Comparison of ENCODE assay signal across 11 cellular contexts in genomic region chr15:61327019-61327631, GRCh38.
DNase-seq lines count a peak whose midpoint lies in the region; ATAC-seq, FAIRE-seq and TF ChIP-seq lines count a peak whose summit lies in the region.
"Had no signal": no experiment of that assay in that cellular context is flagged by ENCODE, and none has a peak within 500 bp of the region (broad histone marks: within the 10 kb centered on the region; RNA-seq: fewer than 3 reads in every experiment).

No MANE protein-coding gene starts in this region.

- H3K36me3 ChIP-seq in GM23338 (ENCODE audit: insufficient read depth), result no peaks in the 10 kb centered on the region

- no peaks in the 10 kb centered on the region for H3K27me3 Mint-ChIP-seq in GM23338 (ENCODE audit: insufficient read depth, low read depth, poor library complexity)
- H3K27me3 Mint-ChIP-seq in activated T-helper 2 cell treated with anti-CD3 and anti-CD28 coated beads, Interferon-gamma antibody, Interleukin-2, Interleukin-4, amounts not matched to agents 10 μg/mL and 5 μg/mL and 100 μg/mL, durations not matched to agents 14 hours and 24 hours and 36 hours (ENCODE audit: low read depth), result peaks cover 9% of the 10 kb centered on the region

- H3K9me3 Mint-ChIP-seq in GM23338, result no peaks in the 10 kb centered on the region; the same call in 2 of the 3 replicates
- no peaks in the 10 kb centered on the region for H3K9me3 Mint-ChIP-seq in activated T-helper 2 cell treated with anti-CD3 and anti-CD28 coated beads, Interferon-gamma antibody, Interleukin-2, Interleukin-4, amounts not matched to agents 10 μg/mL and 5 μg/mL and 100 μg/mL, durations not matched to agents 14 hours and 24 hours and 36 hours
- H3K9me3 Mint-ChIP-seq: activated T-cell treated with anti-CD3 and anti-CD28 coated beads, Interleukin-2, amount 50 U/mL, for 4 hours; CD8-positive, alpha-beta memory T cell had no signal

- peaks cover 18% of the 10 kb centered on the region; the same call in 1 of the 2 replicates for H3K9me2 ChIP-seq in GM23338 (ENCODE audit: insufficient read depth)

- H3K4me2 ChIP-seq in GM23338, result no peak overlapping the region

- intact Hi-C loops in activated T-helper 2 cell treated with anti-CD3 and anti-CD28 coated beads, Interferon-gamma antibody, Interleukin-2, Interleukin-4, amounts not matched to agents 10 μg/mL and 5 μg/mL and 100 μg/mL, durations not matched to agents 14 hours and 24 hours and 36 hours (cut with micrococcal nuclease), result no loop called here

- H3K4me3 Mint-ChIP-seq in GM23338, result no peak overlapping the region
- H3K4me3 Mint-ChIP-seq in activated T-helper 2 cell treated with anti-CD3 and anti-CD28 coated beads, Interferon-gamma antibody, Interleukin-2, Interleukin-4, amounts not matched to agents 10 μg/mL and 5 μg/mL and 100 μg/mL, durations not matched to agents 14 hours and 24 hours and 36 hours (ENCODE audit: low read depth), result no peak overlapping the region
- H3K4me3 Mint-ChIP-seq: activated T-cell treated with anti-CD3 and anti-CD28 coated beads, Interleukin-2, amount 50 U/mL, for 4 hours; CD8-positive, alpha-beta memory T cell had no signal

- no peaks in the 10 kb centered on the region for H3K79me2 ChIP-seq in GM23338 (replicated peaks; ENCODE audit: insufficient read depth)

- FAIRE-seq in GM12891 (lab: Jason Lieb, UNC), result no peak

- no peaks in the 10 kb centered on the region for H3K27me3 ChIP-seq in GM23338 (ENCODE audit: insufficient read depth)

- H3K4me1 Mint-ChIP-seq in GM23338, result peaks cover 3% of the 10 kb centered on the region
- no peaks in the 10 kb centered on the region for H3K4me1 Mint-ChIP-seq in activated T-helper 2 cell treated with anti-CD3 and anti-CD28 coated beads, Interferon-gamma antibody, Interleukin-2, Interleukin-4, amounts not matched to agents 10 μg/mL and 5 μg/mL and 100 μg/mL, durations not matched to agents 14 hours and 24 hours and 36 hours (ENCODE audit: low read depth)
- H3K4me1 Mint-ChIP-seq: CD8-positive, alpha-beta memory T cell had no signal

- no peaks in the 10 kb centered on the region for H3K4me1 ChIP-seq in GM23338 (ENCODE audit: insufficient read depth)

- no peak for ATAC-seq in GM23338
- ATAC-seq: activated T-cell treated with anti-CD3 and anti-CD28 coated beads, Interleukin-2, amount 50 U/mL, for 4 hours had no signal

- no peak for TF ChIP-seq POLR2A in GM12891 (IDR thresholded peaks at IDR 0.05; ENCODE audit: low read depth, low read length)

- no peak for TF ChIP-seq CTCF in GM23338 (conservative IDR thresholded peaks at IDR 0.05; ENCODE audit: low read depth in 2 of 2)

- DNase-seq in GM12891 (ENCODE audit: insufficient read length, low spot score) (peak; percentile 5), GM23338 (ENCODE audit: low spot score) (no peak), NCI-H1436 (lab: John Stamatoyannopoulos, UW) (peak; percentile 86), germinal center (ENCODE audit: low spot score) (peak; percentile 21), NOMO-1 (lab: John Stamatoyannopoulos, UW; ENCODE audit: unreplicated experiment in 2 of 2) (no peak), cortex of kidney (lab: John Stamatoyannopoulos, UW) (no peak), RKO (ENCODE audit: low spot score) (no peak)
- DNase-seq in activated T-helper 2 cell treated with anti-CD3 and anti-CD28 coated beads, Interferon-gamma antibody, Interleukin-2, Interleukin-4, amounts not matched to agents 10 μg/mL and 5 μg/mL and 100 μg/mL, durations not matched to agents 14 hours and 24 hours and 36 hours (ENCODE audit: low spot score), result no peak
- DNase-seq: activated T-cell treated with anti-CD3 and anti-CD28 coated beads, Interleukin-2, amount 50 U/mL, for 4 hours; CD8-positive, alpha-beta memory T cell; occipital lobe had no signal

- H4K20me1 ChIP-seq in GM23338 (replicated peaks; ENCODE audit: insufficient read depth), result no peaks in the 10 kb centered on the region; the same call in 1 of the 2 replicates

- H2AFZ ChIP-seq in GM23338, result peak overlapping the region; percentile 23; the same call in 1 of the 2 replicates

- H3K4me3 ChIP-seq in GM23338, result no peak overlapping the region

- no peaks in the 10 kb centered on the region for H3F3A ChIP-seq in GM23338 (replicated peaks; ENCODE audit: low read depth)

- no peak overlapping the region for H3K27ac Mint-ChIP-seq in GM23338
- no peak overlapping the region for H3K27ac Mint-ChIP-seq in activated T-helper 2 cell treated with anti-CD3 and anti-CD28 coated beads, Interferon-gamma antibody, Interleukin-2, Interleukin-4, amounts not matched to agents 10 μg/mL and 5 μg/mL and 100 μg/mL, durations not matched to agents 14 hours and 24 hours and 36 hours
- H3K27ac Mint-ChIP-seq: CD8-positive, alpha-beta memory T cell had no signal

- H3K36me3 Mint-ChIP-seq in GM23338 (ENCODE audit: low read depth), result no peaks in the 10 kb centered on the region
- H3K36me3 Mint-ChIP-seq in activated T-helper 2 cell treated with anti-CD3 and anti-CD28 coated beads, Interferon-gamma antibody, Interleukin-2, Interleukin-4, amounts not matched to agents 10 μg/mL and 5 μg/mL and 100 μg/mL, durations not matched to agents 14 hours and 24 hours and 36 hours (ENCODE audit: low read depth), result no peaks in the 10 kb centered on the region
- H3K36me3 Mint-ChIP-seq: CD8-positive, alpha-beta memory T cell had no signal

- H3K27ac ChIP-seq in GM23338 (ENCODE audit: low read depth), result no peak overlapping the region

TF ChIP-seq in GM12891, 5 proteins besides CTCF, POLR2A, EP300 and RAD21:
- no peak for TF ChIP-seq TAF1 (IDR thresholded peaks at IDR 0.05; ENCODE audit: low read depth, low read length)
- TF ChIP-seq SPI1 (IDR thresholded peaks at IDR 0.05; ENCODE audit: low read depth, low read length), result peak; percentile 64

TF ChIP-seq in GM23338, 12 proteins besides CTCF, POLR2A, EP300 and RAD21:
- TF ChIP-seq STAT1 (IDR thresholded peaks at IDR 0.05; ENCODE audit: unreplicated experiment) (no peak), CREB1 (CRISPR knock-in tag; IDR thresholded peaks at IDR 0.05; ENCODE audit: low read depth) (no peak), NANOG (IDR thresholded peaks at IDR 0.05; ENCODE audit: borderline replicate concordance) (no peak)
- TF ChIP-seq, protein P1, sequence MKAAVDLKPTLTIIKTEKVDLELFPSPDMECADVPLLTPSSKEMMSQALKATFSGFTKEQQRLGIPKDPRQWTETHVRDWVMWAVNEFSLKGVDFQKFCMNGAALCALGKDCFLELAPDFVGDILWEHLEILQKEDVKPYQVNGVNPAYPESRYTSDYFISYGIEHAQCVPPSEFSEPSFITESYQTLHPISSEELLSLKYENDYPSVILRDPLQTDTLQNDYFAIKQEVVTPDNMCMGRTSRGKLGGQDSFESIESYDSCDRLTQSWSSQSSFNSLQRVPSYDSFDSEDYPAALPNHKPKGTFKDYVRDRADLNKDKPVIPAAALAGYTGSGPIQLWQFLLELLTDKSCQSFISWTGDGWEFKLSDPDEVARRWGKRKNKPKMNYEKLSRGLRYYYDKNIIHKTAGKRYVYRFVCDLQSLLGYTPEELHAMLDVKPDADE (IDR thresholded peaks at IDR 0.05), result no peak

Comparison
In these comparisons a context has a peak if more than half of its experiments do, and no peak if none do; other contexts are left out.
1. DNase-seq: peak in GM12891 (single experiment), NCI-H1436 (single experiment) and germinal center (single experiment); none in GM23338 (single experiment), NOMO-1 (0 of 2), cortex of kidney (single experiment), RKO (single experiment) and activated T-helper 2 cell treated with anti-CD3 and anti-CD28 coated beads, Interferon-gamma antibody, Interleukin-2, Interleukin-4, amounts not matched to agents 10 μg/mL and 5 μg/mL and 100 μg/mL, durations not matched to agents 14 hours and 24 hours and 36 hours (single experiment).